ENCODE assay signal across 2 cellular contexts in genomic region chr3:15331606-15332404, GRCh38.
TF ChIP-seq lines count a peak whose summit lies in the region.

No MANE protein-coding gene starts in this region.

TF ChIP-seq in Ishikawa, 13 proteins besides CTCF, POLR2A, EP300 and RAD21 (continued from another document):
- no peak for TF ChIP-seq FOXM1 (IDR thresholded peaks at IDR 0.05; ENCODE audit: borderline replicate concordance, low read depth)

TF ChIP-seq in endothelial cell of umbilical vein, 7 proteins besides CTCF, POLR2A, EP300 and RAD21 (continued from another document):
- no peak for TF ChIP-seq GATA2 (IDR thresholded peaks at IDR 0.05; ENCODE audit: insufficient read depth, insufficient read length, low read depth, low read length)
- TF ChIP-seq EZH2 (IDR thresholded peaks at IDR 0.05; ENCODE audit: borderline replicate concordance, low read depth, low read length, severe bottlenecking) = no peak
- no peak for TF ChIP-seq MYC (IDR thresholded peaks at IDR 0.05; ENCODE audit: low read depth, low read length)
- no peak for TF ChIP-seq POLR2AphosphoS5 (IDR thresholded peaks at IDR 0.05; ENCODE audit: insufficient read depth, low read depth, low read length)
